Comparison of ENCODE assay signal across 22 cellular contexts in the genomic region with DNA sequence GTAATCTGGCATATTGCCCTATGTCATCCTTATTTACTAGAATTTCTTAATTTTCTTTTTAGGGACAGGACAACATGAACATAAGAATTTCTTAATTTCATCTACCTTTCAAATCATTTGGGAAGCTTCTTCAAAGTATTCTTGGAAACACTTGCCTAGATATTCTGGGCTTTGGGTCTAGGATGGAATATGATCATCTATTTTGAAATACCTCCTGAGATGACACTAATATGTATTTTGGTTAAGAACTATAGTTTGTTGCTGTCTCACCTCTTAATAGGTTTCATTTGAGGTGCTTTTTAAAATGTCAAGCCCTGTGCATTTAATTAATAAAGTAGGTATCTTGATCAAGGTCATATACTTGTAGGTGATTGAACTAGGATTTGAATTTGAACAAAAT. TPM values are rescaled to one million over a fixed set of nuclear protein-coding genes. Genes with fewer than 3 reads are reported as not detected.
DNase-seq lines count a peak whose midpoint lies in the region; ATAC-seq, FAIRE-seq and TF ChIP-seq lines count a peak whose summit lies in the region.
"Had no signal": no experiment of that assay in that cellular context is flagged by ENCODE, and none has a peak within 500 bp of the region (broad histone marks: within the 10 kb centered on the region; RNA-seq: fewer than 3 reads in every experiment).

No MANE protein-coding gene starts in this region.

- H2AFZ ChIP-seq in osteoblast (ENCODE audit: low read length): no peak overlapping the region

- TF ChIP-seq CTCF in CD8-positive, alpha-beta T cell (IDR thresholded peaks at IDR 0.05): no peak
- TF ChIP-seq CTCF in osteoblast (IDR thresholded peaks at IDR 0.05; ENCODE audit: extremely low read depth, low read depth, low read length) (no peak), type B pancreatic cell (conservative IDR thresholded peaks at IDR 0.05) (no peak), progenitor cell of endocrine pancreas (IDR thresholded peaks at IDR 0.05; ENCODE audit: unreplicated experiment) (no peak), left ventricle myocardium inferior (IDR thresholded peaks at IDR 0.05; ENCODE audit: borderline replicate concordance) (no peak)

- no peaks in the 10 kb centered on the region for H3K9me3 ChIP-seq in CD8-positive, alpha-beta T cell (ENCODE audit: low read length)
- no peaks in the 10 kb centered on the region for H3K9me3 ChIP-seq in osteoblast (ENCODE audit: low read depth, low read length)
- no peaks in the 10 kb centered on the region for H3K9me3 ChIP-seq in left ventricle myocardium inferior (replicated peaks)
- H3K9me3 ChIP-seq: SJSA1 had no signal

- no peak overlapping the region for H3K27ac ChIP-seq in CD8-positive, alpha-beta T cell (ENCODE audit: low read depth, low read length)
- H3K27ac ChIP-seq in osteoblast (ENCODE audit: low read depth, low read length): peak overlapping the region; percentile 47
- H3K27ac ChIP-seq in left ventricle myocardium inferior (replicated peaks): no peak overlapping the region
- H3K27ac ChIP-seq: BLaER1, SJSA1 had no signal

- CTCF ChIA-PET in CD8-positive, alpha-beta T cell (lab: Charles Lee): interaction anchor here (1.4 kb wide), 1 partner anchor 37 kb away, joined by 3 read pairs; no protein-coding TSS in a partner anchor

- no peaks in the 10 kb centered on the region for H3K27me3 ChIP-seq in CD8-positive, alpha-beta T cell (ENCODE audit: insufficient read depth, low read length)
- H3K27me3 ChIP-seq in osteoblast (ENCODE audit: insufficient read depth, low read length): no peaks in the 10 kb centered on the region
- no peaks in the 10 kb centered on the region for H3K27me3 ChIP-seq in left ventricle myocardium inferior (ENCODE audit: low read depth)
- H3K27me3 ChIP-seq: BLaER1, SJSA1 had no signal

- peak; percentile 30 for FAIRE-seq in RCC 7860 (lab: Jason Lieb, UNC)
- FAIRE-seq: GM12892, GM18507 had no signal

- H3K4me3 ChIP-seq in CD8-positive, alpha-beta T cell (ENCODE audit: low read depth, low read length): no peak overlapping the region
- H3K4me3 ChIP-seq in osteoblast (ENCODE audit: insufficient read depth, low read length): no peak overlapping the region
- no peak overlapping the region for H3K4me3 ChIP-seq in left ventricle myocardium inferior
- H3K4me3 ChIP-seq: BLaER1, SJSA1 had no signal

- ATAC-seq in CD8-positive, alpha-beta T cell: no peak
- no peak for ATAC-seq in effector memory CD8-positive, alpha-beta T cell (replicated peaks)
- no peak for ATAC-seq in GM21529 (IDR thresholded peaks at IDR 0.05; ENCODE audit: unreplicated experiment)
- ATAC-seq: HCT116, Right ventricle myocardium inferior had no signal

- H3K4me1 ChIP-seq in CD8-positive, alpha-beta T cell (ENCODE audit: insufficient read depth, low read length): peaks cover 23% of the 10 kb centered on the region
- H3K4me1 ChIP-seq in osteoblast (ENCODE audit: insufficient read depth, low read length): peaks cover 8% of the 10 kb centered on the region
- H3K4me1 ChIP-seq in left ventricle myocardium inferior: peaks cover 79% of the 10 kb centered on the region
- H3K4me1 ChIP-seq: BLaER1, SJSA1 had no signal

- no peaks in the 10 kb centered on the region for H3K27me3 Mint-ChIP-seq in CD8-positive, alpha-beta T cell (ENCODE audit: low read depth)
- H3K27me3 Mint-ChIP-seq in effector memory CD8-positive, alpha-beta T cell: no peaks in the 10 kb centered on the region
- no peaks in the 10 kb centered on the region for H3K27me3 Mint-ChIP-seq in type B pancreatic cell
- H3K27me3 Mint-ChIP-seq in progenitor cell of endocrine pancreas: no peaks in the 10 kb centered on the region

- H3K27ac Mint-ChIP-seq in CD8-positive, alpha-beta T cell: peak overlapping the region; percentile 21
- H3K27ac Mint-ChIP-seq in effector memory CD8-positive, alpha-beta T cell: peak overlapping the region; percentile 12 to 79
- H3K27ac Mint-ChIP-seq in type B pancreatic cell (no peak overlapping the region), progenitor cell of endocrine pancreas (no peak overlapping the region)

- H3K36me3 ChIP-seq in CD8-positive, alpha-beta T cell (ENCODE audit: insufficient read depth, low read length): no peaks in the 10 kb centered on the region
- peaks cover 11% of the 10 kb centered on the region for H3K36me3 ChIP-seq in osteoblast (ENCODE audit: insufficient read depth, low read length)
- peaks cover 6% of the 10 kb centered on the region for H3K36me3 ChIP-seq in left ventricle myocardium inferior

- peaks cover 11% of the 10 kb centered on the region for H4K20me1 ChIP-seq in osteoblast (ENCODE audit: insufficient read depth, low read length)

- POLR2A ChIA-PET in CD8-positive, alpha-beta T cell (lab: Charles Lee): no interaction called here

- peaks cover 67% of the 10 kb centered on the region for H3K36me3 Mint-ChIP-seq in CD8-positive, alpha-beta T cell
- H3K36me3 Mint-ChIP-seq in effector memory CD8-positive, alpha-beta T cell (ENCODE audit: insufficient read depth): peaks cover 53% of the 10 kb centered on the region
- peaks cover 43% of the 10 kb centered on the region for H3K36me3 Mint-ChIP-seq in type B pancreatic cell
- peaks cover 7% of the 10 kb centered on the region for H3K36me3 Mint-ChIP-seq in progenitor cell of endocrine pancreas (ENCODE audit: insufficient read depth)

- H3K9me3 Mint-ChIP-seq in CD8-positive, alpha-beta T cell: no peaks in the 10 kb centered on the region
- H3K9me3 Mint-ChIP-seq in effector memory CD8-positive, alpha-beta T cell: no peaks in the 10 kb centered on the region
- no peaks in the 10 kb centered on the region for H3K9me3 Mint-ChIP-seq in type B pancreatic cell
- no peaks in the 10 kb centered on the region for H3K9me3 Mint-ChIP-seq in progenitor cell of endocrine pancreas (ENCODE audit: low read depth)

- intact Hi-C loops in CD8-positive, alpha-beta T cell (cut with DNase I, micrococcal nuclease): no loop called here
- intact Hi-C loops in left ventricle myocardium inferior (cut with micrococcal nuclease): no loop called here

- no peak overlapping the region for H3K4me3 Mint-ChIP-seq in CD8-positive, alpha-beta T cell
- H3K4me3 Mint-ChIP-seq in effector memory CD8-positive, alpha-beta T cell: no peak overlapping the region
- H3K4me3 Mint-ChIP-seq in type B pancreatic cell (no peak overlapping the region), progenitor cell of endocrine pancreas (ENCODE audit: low read depth) (no peak overlapping the region)

- H3K79me2 ChIP-seq in osteoblast (ENCODE audit: insufficient read depth, low read length): peaks cover 90% of the 10 kb centered on the region

- DNase-seq in CD8-positive, alpha-beta T cell: no peak
- DNase-seq in RCC 7860 (ENCODE audit: low spot score) (no peak), osteoblast (ENCODE audit: insufficient read length, low spot score, missing footprints) (no peak), type B pancreatic cell (ENCODE audit: extremely low spot score, unreplicated experiment) (no peak), progenitor cell of endocrine pancreas (ENCODE audit: low spot score, unreplicated experiment) (no peak), left ventricle myocardium inferior (no peak)
- no peak for DNase-seq in effector memory CD8-positive, alpha-beta T cell
- DNase-seq: ACHN, GOT3, Karpas-422, NCI-H1694 treated with DMSO at 0.1 percent for 48 hours, NCI-H2081 treated with DMSO at 0.1 percent for 48 hours, NCI-H446 treated with DMSO at 0.1 percent for 48 hours, NCI-H526 treated with DMSO at 0.1 percent for 48 hours, OCI-M1 had no signal

- peaks cover 73% of the 10 kb centered on the region for H3K4me1 Mint-ChIP-seq in CD8-positive, alpha-beta T cell (ENCODE audit: low read depth)
- peaks cover 36 to 70% of the 10 kb centered on the region in 2 donors for H3K4me1 Mint-ChIP-seq in effector memory CD8-positive, alpha-beta T cell (ENCODE audit: low read depth in 2 of 2)
- H3K4me1 Mint-ChIP-seq in type B pancreatic cell (ENCODE audit: unreplicated experiment) (peaks cover 23% of the 10 kb centered on the region), progenitor cell of endocrine pancreas (ENCODE audit: low read depth) (peaks cover 21% of the 10 kb centered on the region)

- no peak overlapping the region for H3K4me2 ChIP-seq in osteoblast (ENCODE audit: insufficient read depth, low read length)
- H3K4me2 ChIP-seq: BLaER1 had no signal

RNA-seq across cellular contexts. Expression of a gene that starts 49.1 kb away (rescaled TPM):
- 100 to 1,000 TPM; 185 to 190 TPM for total RNA-seq in CD8-positive, alpha-beta T cell
- 178 and 191 TPM in 2 replicates for total RNA-seq in osteoblast
- 156 and 200 TPM in 2 replicates for total RNA-seq in type B pancreatic cell (ENCODE audit: low replicate concordance)
- total RNA-seq in progenitor cell of endocrine pancreas: 174 and 175 TPM in 2 replicates
- total RNA-seq in left ventricle myocardium inferior: 187 TPM

Comparison
In these comparisons a context has a peak if more than half of its experiments do, and no peak if none do; other contexts are left out.
1. H3K27ac Mint-ChIP-seq: peak in CD8-positive, alpha-beta T cell (single experiment) and effector memory CD8-positive, alpha-beta T cell (2 of 2); none in type B pancreatic cell (single experiment) and progenitor cell of endocrine pancreas (single experiment).